In genomic region chr5:93621340-93621872, GRCh38 we compare ENCODE assay signal across 8 cellular contexts. TPM values are rescaled to one million over a fixed set of nuclear protein-coding genes. Genes with fewer than 3 reads are reported as not detected.
DNase-seq lines count a peak whose midpoint lies in the region; ATAC-seq and TF ChIP-seq lines count a peak whose summit lies in the region.

No MANE protein-coding gene starts in this region.

- peak overlapping the region; percentile 80 for H3K27ac ChIP-seq in psoas muscle

- H3K9me3 ChIP-seq in psoas muscle: no peaks in the 10 kb centered on the region

- TF ChIP-seq CTCF in GM06990 (IDR thresholded peaks at IDR 0.05; ENCODE audit: insufficient read depth, low read length, poor library complexity, severe bottlenecking) (no peak), psoas muscle (IDR thresholded peaks at IDR 0.05) (no peak)

- H3K4me3 ChIP-seq in GM06990 (replicated peaks; ENCODE audit: low read depth, low read length) (peak overlapping the region; percentile 70), psoas muscle (peak overlapping the region; percentile 83)

- H3K4me1 ChIP-seq in psoas muscle: peaks cover 11% of the 10 kb centered on the region

- DNase-seq in GM06990 (ENCODE audit: extremely low read depth, insufficient read length) (no peak), NCI-H748 treated with DMSO at 0.1 percent for 48 hours (lab: John Stamatoyannopoulos, UW) (peak; percentile 89), astrocyte of the hippocampus (ENCODE audit: low read depth, low spot score) (peak; percentile 93), hypothalamus (lab: John Stamatoyannopoulos, UW) (peak in 47 of 51 donors; percentile 41 to 92 (median 75)), psoas muscle (peak; percentile 79 to 82)

- ATAC-seq in HG03025 (IDR thresholded peaks at IDR 0.05; ENCODE audit: low FRiP score, unreplicated experiment) (peak; percentile 4), psoas muscle (peak; percentile 82 to 90 (median 87)), GM18498 (IDR thresholded peaks at IDR 0.05; ENCODE audit: unreplicated experiment) (no peak), GM18502 (IDR thresholded peaks at IDR 0.05; ENCODE audit: poor library complexity, unreplicated experiment) (no peak)

- 2 to 4% (median 2%) methylated on average over 37 to 42 of the region's 42 CpGs for WGBS in psoas muscle, 3 donors

- no peaks in the 10 kb centered on the region; the same call in 1 of the 2 replicates for H3K27me3 ChIP-seq in GM06990 (replicated peaks; ENCODE audit: control insufficient read depth, insufficient read depth, low read length)
- H3K27me3 ChIP-seq in psoas muscle (ENCODE audit: insufficient read depth in 3 of 3, low read length in 2 of 3): no peaks in the 10 kb centered on the region

- intact Hi-C loops in psoas muscle (cut with DNase I): loop anchor here in 1 of 2 donors (5.0 kb wide), 1 partner anchor 39 kb away; the partner anchor contains the start of genes NR2F1 and NR2F1-AS1

- H3K36me3 ChIP-seq in GM06990 (ENCODE audit: control insufficient read depth, insufficient read depth, low read length) (no peaks in the 10 kb centered on the region), psoas muscle (ENCODE audit: insufficient read depth in 1 of 2, low read depth in 1 of 2) (no peaks in the 10 kb centered on the region)

RNA-seq across cellular contexts. Expression of gene NR2F1, which starts 38.4 kb away (rescaled TPM):
- 1 to 10 TPM in 3 of 4 donors, under 1 TPM in 1; 0.39 to 1.4 (median 1.2) TPM for total RNA-seq in psoas muscle
- polyA plus RNA-seq in psoas muscle: 1 to 10 TPM in 1 of 3 donors, under 1 TPM in 2; 0.57 to 1.4 (median 0.86) TPM

RNA-seq across cellular contexts. Expression of gene NR2F1-AS1, which starts 40.4 kb away (rescaled TPM):
- total RNA-seq in psoas muscle: 1 to 10 TPM in 1 of 4 donors, under 1 TPM in 3; 0.13 to 1.3 (median 0.55) TPM
- 1 to 10 TPM in 1 of 3 donors, under 1 TPM in 2; 0.14 to 1.5 (median 0.42) TPM for polyA plus RNA-seq in psoas muscle

Comparison
In these comparisons a context has a peak if more than half of its experiments do, and no peak if none do; other contexts are left out.
1. ATAC-seq: peak in HG03025 (single experiment) and psoas muscle (4 of 4); none in GM18498 (single experiment) and GM18502 (single experiment).